ENCODE assay signal across 9 cellular contexts in genomic region chr17:8294814-8295316, GRCh38. TPM values are rescaled to one million over a fixed set of nuclear protein-coding genes. Genes with fewer than 3 reads are reported as not detected.
DNase-seq lines count a peak whose midpoint lies in the region; ATAC-seq and TF ChIP-seq lines count a peak whose summit lies in the region.
"Had no signal": no experiment of that assay in that cellular context is flagged by ENCODE, and none has a peak within 500 bp of the region (broad histone marks: within the 10 kb centered on the region; RNA-seq: fewer than 3 reads in every experiment).

No MANE protein-coding gene starts in this region.

- H3K27ac Mint-ChIP-seq in activated naive CD4-positive, alpha-beta T cell treated with anti-CD3 and anti-CD28 coated beads, Interleukin-2, amount 50 U/mL, for 72 hours = peak overlapping the region; percentile 86 to 91

- H3K4me1 ChIP-seq in HEK293 (ENCODE audit: control insufficient read depth, insufficient read depth, low read length) = no peaks in the 10 kb centered on the region
- peaks cover 7% of the 10 kb centered on the region for H3K4me1 ChIP-seq in right cardiac atrium (ENCODE audit: control insufficient read depth, insufficient read depth, low read length)
- peaks cover 9 to 11% (median 10%) of the 10 kb centered on the region in 3 donors for H3K4me1 ChIP-seq in skeletal muscle tissue (ENCODE audit: control insufficient read depth in 3 of 3, insufficient read depth in 3 of 3, low read length in 3 of 3)

- H3K4me3 ChIP-seq in HEK293 (ENCODE audit: low read depth, low read length) (peak overlapping the region; percentile 30), right cardiac atrium (ENCODE audit: low read length) (peak overlapping the region; percentile 69), skeletal muscle tissue (ENCODE audit: low read length in 3 of 3) (peak overlapping the region; percentile 74 to 78 (median 78))

- H3K27me3 ChIP-seq in right cardiac atrium (ENCODE audit: control insufficient read depth, insufficient read depth) = no peaks in the 10 kb centered on the region
- H3K27me3 ChIP-seq in skeletal muscle tissue (ENCODE audit: control insufficient read depth in 3 of 3, insufficient read depth in 3 of 3, low read length in 3 of 3) = no peaks in the 10 kb centered on the region

- no peak for ATAC-seq in activated naive CD4-positive, alpha-beta T cell treated with anti-CD3 and anti-CD28 coated beads, Interleukin-2, amount 50 U/mL, for 72 hours
- peak; percentile 8 to 15 for ATAC-seq in right cardiac atrium
- no peak for ATAC-seq in HG03025 (IDR thresholded peaks at IDR 0.05; ENCODE audit: low FRiP score, unreplicated experiment)
- no peak for ATAC-seq in GM21515 (IDR thresholded peaks at IDR 0.05; ENCODE audit: unreplicated experiment)

- peaks cover 0 to 9% of the 10 kb centered on the region in 2 donors for H3K36me3 Mint-ChIP-seq in activated naive CD4-positive, alpha-beta T cell treated with anti-CD3 and anti-CD28 coated beads, Interleukin-2, amount 50 U/mL, for 72 hours

- intact Hi-C loops in right cardiac atrium (cut with DNase I) = no loop called here

- H3K9me3 ChIP-seq in HEK293 (ENCODE audit: control insufficient read depth, insufficient read depth, low read depth, low read length) (no peaks in the 10 kb centered on the region), right cardiac atrium (ENCODE audit: control insufficient read depth, low read length) (no peaks in the 10 kb centered on the region), skeletal muscle tissue (ENCODE audit: control insufficient read depth in 3 of 3, low read length in 3 of 3) (no peaks in the 10 kb centered on the region)

- TF ChIP-seq CTCF in HEK293 (tag by site-specific recombination; IDR thresholded peaks at IDR 0.05) = no peak

- H3K27ac ChIP-seq in HEK293 (ENCODE audit: extremely low read depth, low read depth, low read length) (peak overlapping the region; percentile 84), right cardiac atrium (ENCODE audit: low read length) (peak overlapping the region; percentile 95), skeletal muscle tissue (ENCODE audit: low read depth, low read length) (peak overlapping the region; percentile 91)

- POLR2A ChIA-PET in HEK293 (lab: Yijun Ruan, JAX) = interaction anchor here (0.7 to 1.9 kb wide), 27 partner anchors 11 to 234 kb away, joined by 3 to 43 read pairs (median 6); partner anchors contain the start of genes AURKB, BORCS6, CTC1 and KRABD2

- peak overlapping the region; percentile 81 to 85 (median 83) for H3K9ac ChIP-seq in skeletal muscle tissue (ENCODE audit: low read depth in 1 of 3, low read length in 3 of 3)

- 6% methylated on average over 15 of the region's 15 CpGs for WGBS in right cardiac atrium

- CTCF ChIA-PET in HEK293 (lab: Yijun Ruan, JAX) = interaction anchor here (0.8 to 1.0 kb wide), 5 partner anchors 10 to 221 kb away, joined by 3 to 5 read pairs (median 4); partner anchors contain the start of gene CTC1

- H3K36me3 ChIP-seq in HEK293 (ENCODE audit: control insufficient read depth in 2 of 2, insufficient read depth in 1 of 2, low read length in 2 of 2) (peaks cover 0 to 11% of the 10 kb centered on the region in 2 experiments; a peak in 1 of 3 replicates), skeletal muscle tissue (ENCODE audit: control insufficient read depth in 3 of 3, insufficient read depth in 3 of 3, low read length in 3 of 3) (peaks cover 0 to 3% (median 2%) of the 10 kb centered on the region in 3 donors)

- DNase-seq in activated naive CD4-positive, alpha-beta T cell treated with anti-CD3 and anti-CD28 coated beads, Interleukin-2, amount 50 U/mL, for 72 hours (ENCODE audit: low spot score in 2 of 2) = no peak
- DNase-seq in right cardiac atrium = no peak
- DNase-seq in stimulated activated CD8-positive, alpha-beta memory T cell treated with anti-CD3 and anti-CD28 coated beads, Interleukin-4, amount 100 ng/mL, for 48 hours = no peak
- no peak for DNase-seq in NCI-H2227 (lab: John Stamatoyannopoulos, UW; ENCODE audit: unreplicated experiment)

- peaks cover 0 to 5% of the 10 kb centered on the region in 2 donors for H3K9me3 Mint-ChIP-seq in activated naive CD4-positive, alpha-beta T cell treated with anti-CD3 and anti-CD28 coated beads, Interleukin-2, amount 50 U/mL, for 72 hours

TF ChIP-seq in HEK293, 187 proteins besides CTCF, POLR2A, EP300 and RAD21 (continues in another document):
- TF ChIP-seq ZSCAN18 (tag by site-specific recombination; IDR thresholded peaks at IDR 0.05) = no peak
- TF ChIP-seq ZNF146 (tag by site-specific recombination; IDR thresholded peaks at IDR 0.05) = peak; percentile 56
- TF ChIP-seq WT1 (tag by site-specific recombination; IDR thresholded peaks at IDR 0.05) = 0 out of 2 replicates have a peak, but pooled peaks have one; percentile 53
- peak; percentile 22; the same call in 1 of the 2 replicates for TF ChIP-seq ZBTB48 (tag by site-specific recombination; IDR thresholded peaks at IDR 0.05)
- no peak for TF ChIP-seq ZNF302 (tag by site-specific recombination; IDR thresholded peaks at IDR 0.05; ENCODE audit: low read depth)
- no peak for TF ChIP-seq ZNF311 (tag by site-specific recombination; IDR thresholded peaks at IDR 0.05; ENCODE audit: borderline replicate concordance)
- no peak for TF ChIP-seq GLIS2 (tag by site-specific recombination; IDR thresholded peaks at IDR 0.05)
- no peak for TF ChIP-seq ZNF211 (tag by site-specific recombination; IDR thresholded peaks at IDR 0.05; ENCODE audit: low read depth)
- TF ChIP-seq GFI1B (tag by site-specific recombination; IDR thresholded peaks at IDR 0.05) = no peak
- TF ChIP-seq ZNF660 (tag by site-specific recombination; IDR thresholded peaks at IDR 0.05) = no peak
- TF ChIP-seq HOXC10 (CRISPR knock-in tag; IDR thresholded peaks at IDR 0.05) = no peak
- no peak for TF ChIP-seq ZNF354C (tag by site-specific recombination; IDR thresholded peaks at IDR 0.05; ENCODE audit: borderline replicate concordance, low read depth)
- no peak for TF ChIP-seq ZNF26 (tag by site-specific recombination; IDR thresholded peaks at IDR 0.05)
- TF ChIP-seq MEIS1 (CRISPR knock-in tag; IDR thresholded peaks at IDR 0.05; ENCODE audit: borderline replicate concordance) = no peak
- TF ChIP-seq ZNF155 (tag by site-specific recombination; IDR thresholded peaks at IDR 0.05) = no peak
- TF ChIP-seq PBX3 (CRISPR knock-in tag; IDR thresholded peaks at IDR 0.05) = no peak
- TF ChIP-seq ZNF792 (tag by site-specific recombination; IDR thresholded peaks at IDR 0.05) = 0 out of 2 replicates have a peak, but pooled peaks have one; percentile 41

RNA-seq across cellular contexts. Expression of gene SLC25A35, which starts 0.3 kb away (rescaled TPM):
- total RNA-seq in activated naive CD4-positive, alpha-beta T cell treated with anti-CD3 and anti-CD28 coated beads, Interleukin-2, amount 50 U/mL, for 72 hours = 10 to 100 TPM in 1 of 2 donors, 1 to 10 TPM in 1; 3.3 to 19.2 TPM
- 1 to 10 TPM; 2.0 to 4.7 (median 3.0) TPM for total RNA-seq in right cardiac atrium
- polyA plus RNA-seq in right cardiac atrium = 5.2 TPM
- 0.52 TPM for total RNA-seq in skeletal muscle tissue

RNA-seq across cellular contexts. Expression of gene RANGRF, which starts 6.4 kb away (rescaled TPM):
- total RNA-seq in activated naive CD4-positive, alpha-beta T cell treated with anti-CD3 and anti-CD28 coated beads, Interleukin-2, amount 50 U/mL, for 72 hours = 10 to 100 TPM; 39.7 to 80.9 TPM
- total RNA-seq in right cardiac atrium = 10 to 100 TPM; 27.2 to 33.0 (median 30.0) TPM
- polyA plus RNA-seq in right cardiac atrium = 45.5 TPM
- 6.8 TPM for total RNA-seq in skeletal muscle tissue

RNA-seq across cellular contexts. Expression of gene ARHGEF15, which starts 15.2 kb away (rescaled TPM):
- not detected for total RNA-seq in activated naive CD4-positive, alpha-beta T cell treated with anti-CD3 and anti-CD28 coated beads, Interleukin-2, amount 50 U/mL, for 72 hours
- total RNA-seq in right cardiac atrium (10 to 100 TPM; 10.1 to 18.2 (median 13.4) TPM), skeletal muscle tissue (2.6 TPM)
- 13.1 TPM for polyA plus RNA-seq in right cardiac atrium

RNA-seq across cellular contexts. Expression of gene ODF4, which starts 44.8 kb away (rescaled TPM):
- total RNA-seq in activated naive CD4-positive, alpha-beta T cell treated with anti-CD3 and anti-CD28 coated beads, Interleukin-2, amount 50 U/mL, for 72 hours = not detected
- total RNA-seq in right cardiac atrium = not detected
- polyA plus RNA-seq in right cardiac atrium = not detected
- total RNA-seq in skeletal muscle tissue = not detected
- total RNA-seq: dermis microvascular lymphatic vessel endothelial cell had no signal

RNA-seq across cellular contexts. Expression of gene PFAS, which starts 45.8 kb away (rescaled TPM):
- total RNA-seq in activated naive CD4-positive, alpha-beta T cell treated with anti-CD3 and anti-CD28 coated beads, Interleukin-2, amount 50 U/mL, for 72 hours = 100 to 1,000 TPM in 1 of 2 donors, 10 to 100 TPM in 1; 47.0 to 147 TPM
- total RNA-seq in right cardiac atrium (10 to 100 TPM; 12.4 to 19.7 (median 15.7) TPM), skeletal muscle tissue (16.7 TPM)
- polyA plus RNA-seq in right cardiac atrium = 7.5 TPM

Comparison
In these comparisons a context has a peak if more than half of its experiments do, and no peak if none do; other contexts are left out.
1. ATAC-seq: peak in right cardiac atrium (2 of 2); none in activated naive CD4-positive, alpha-beta T cell treated with anti-CD3 and anti-CD28 coated beads, Interleukin-2, amount 50 U/mL, for 72 hours (0 of 2), HG03025 (single experiment) and GM21515 (single experiment).
2. Peak in every context shown above with its lines, with median percentiles within 50 percentile points of each other: H3K27ac ChIP-seq and H3K4me3 ChIP-seq.